Comparison of ENCODE assay signal across 19 cellular contexts in the genomic region with DNA sequence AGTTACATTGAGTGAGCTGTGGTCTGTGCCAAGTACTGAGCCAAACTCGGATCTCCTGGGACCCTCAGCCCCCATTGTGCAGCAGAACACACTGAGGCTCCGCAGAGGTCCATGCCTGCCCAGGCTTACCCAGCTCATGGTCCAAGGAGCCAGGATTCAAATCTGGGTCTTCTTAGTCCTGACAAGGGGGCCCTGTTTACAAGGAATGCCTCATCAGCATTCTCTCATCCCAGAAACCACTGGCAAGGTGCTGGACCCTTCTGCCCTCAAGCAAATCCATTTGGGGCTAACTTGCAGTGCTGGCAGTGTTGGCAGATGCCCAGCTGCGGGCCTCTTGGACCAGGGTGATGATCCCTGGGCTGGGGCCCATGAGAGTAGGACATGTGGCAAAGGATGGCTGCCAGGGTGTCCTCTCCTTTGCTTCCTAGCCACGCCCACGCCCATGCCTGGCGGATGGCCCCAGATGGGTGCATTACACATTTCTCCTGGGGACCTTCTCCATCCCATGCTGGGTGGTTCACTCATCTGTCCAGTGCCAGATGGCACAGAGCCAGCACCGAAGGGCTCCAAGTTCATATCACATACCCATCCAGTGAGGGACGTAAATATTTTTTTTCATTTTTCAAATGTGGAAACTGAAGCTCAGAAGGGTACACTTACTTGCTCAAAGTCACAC.
"Had no signal": no experiment of that assay in that cellular context is flagged by ENCODE, and none has a peak within 500 bp of the region (broad histone marks: within the 10 kb centered on the region; RNA-seq: fewer than 3 reads in every experiment).

No MANE protein-coding gene starts in this region.

- H3K27ac Mint-ChIP-seq: activated CD8-positive, alpha-beta memory T cell treated with anti-CD3 and anti-CD28 coated beads, Interleukin-2, amount 10 ng/mL, durations not matched to agents 7 days and 5 days; activated T-cell treated with anti-CD3 and anti-CD28 coated beads, Interleukin-2, amount 50 U/mL, for 24 hours had no signal

- H3K4me1 ChIP-seq: testis had no signal

- H3K36me3 ChIP-seq: left ventricle myocardium inferior had no signal

- H3K4me3 ChIP-seq: left ventricle myocardium inferior, testis had no signal

- H3K4me3 Mint-ChIP-seq: activated CD8-positive, alpha-beta memory T cell treated with anti-CD3 and anti-CD28 coated beads, Interleukin-2, amount 10 ng/mL, durations not matched to agents 7 days and 5 days; activated T-cell treated with anti-CD3 and anti-CD28 coated beads, Interleukin-2, amount 50 U/mL, for 24 hours; neural crest cell; stimulated activated naive CD8-positive, alpha-beta T cell treated with anti-CD3 and anti-CD28 coated beads, Interleukin-15, amount 100 ng/mL, for 72 hours had no signal

- H3K27me3 Mint-ChIP-seq: activated CD8-positive, alpha-beta memory T cell treated with anti-CD3 and anti-CD28 coated beads, Interleukin-2, amount 10 ng/mL, durations not matched to agents 7 days and 5 days; activated T-cell treated with anti-CD3 and anti-CD28 coated beads, Interleukin-2, amount 50 U/mL, for 24 hours; stimulated activated naive CD8-positive, alpha-beta T cell treated with anti-CD3 and anti-CD28 coated beads, Interleukin-15, amount 100 ng/mL, for 72 hours had no signal

- H3K27ac ChIP-seq: left ventricle myocardium inferior, testis had no signal

- H3K27me3 ChIP-seq: testis had no signal

- DNase-seq: activated CD4-positive, alpha-beta T cell treated with anti-CD3 and anti-CD28 coated beads for 1 hour; activated CD4-positive, alpha-beta T cell treated with anti-CD3 and anti-CD28 coated beads, Interleukin-2, amount 50 U/mL, for 48 hours; activated CD8-positive, alpha-beta memory T cell treated with anti-CD3 and anti-CD28 coated beads, Interleukin-2, amount 10 ng/mL, durations not matched to agents 7 days and 5 days; activated effector memory CD4-positive, alpha-beta T cell treated with anti-CD3 and anti-CD28 coated beads, Interleukin-2, amount 50 U/mL, for 16 hours; activated T-cell treated with anti-CD3 and anti-CD28 coated beads, Interleukin-2, amount 50 U/mL, for 24 hours; dermis blood vessel endothelial cell; foreskin fibroblast; head of caudate nucleus; left ventricle myocardium inferior; retina; stimulated activated CD4-positive, alpha-beta T cell treated with anti-CD3 and anti-CD28 coated beads, Interleukin-15, amount 100 ng/mL, for 24 hours; stimulated activated CD4-positive, alpha-beta T cell treated with anti-CD3 and anti-CD28 coated beads, Interleukin-4, amount 100 ng/mL, for 4 hours; stimulated activated naive CD8-positive, alpha-beta T cell treated with anti-CD3 and anti-CD28 coated beads, Interleukin-15, amount 100 ng/mL, for 72 hours; T-helper 9 cell; testis had no signal

- FAIRE-seq: urothelium cell line had no signal

- H3K36me3 Mint-ChIP-seq: activated CD8-positive, alpha-beta memory T cell treated with anti-CD3 and anti-CD28 coated beads, Interleukin-2, amount 10 ng/mL, durations not matched to agents 7 days and 5 days had no signal

- H3K9me3 Mint-ChIP-seq: activated naive CD4-positive, alpha-beta T cell treated with anti-CD3 and anti-CD28 coated beads, Interleukin-2, amount 50 U/mL, for 72 hours; activated T-cell treated with anti-CD3 and anti-CD28 coated beads, Interleukin-2, amount 50 U/mL, for 24 hours; neural crest cell; stimulated activated naive CD8-positive, alpha-beta T cell treated with anti-CD3 and anti-CD28 coated beads, Interleukin-15, amount 100 ng/mL, for 72 hours had no signal

- H3K9me3 ChIP-seq: left ventricle myocardium inferior, testis had no signal

- ATAC-seq: activated CD8-positive, alpha-beta memory T cell treated with anti-CD3 and anti-CD28 coated beads, Interleukin-2, amount 10 ng/mL, durations not matched to agents 7 days and 5 days; activated naive CD4-positive, alpha-beta T cell treated with anti-CD3 and anti-CD28 coated beads, Interleukin-2, amount 50 U/mL, for 72 hours; esophagus mucosa; stimulated activated naive CD8-positive, alpha-beta T cell treated with anti-CD3 and anti-CD28 coated beads, Interleukin-15, amount 100 ng/mL, for 72 hours had no signal
